Comparison of ENCODE assay signal across 12 cellular contexts in genomic region chr1:109639841-109640184, GRCh38. TPM values are rescaled to one million over a fixed set of nuclear protein-coding genes. Genes with fewer than 3 reads are reported as not detected.
DNase-seq lines count a peak whose midpoint lies in the region; ATAC-seq, FAIRE-seq and TF ChIP-seq lines count a peak whose summit lies in the region.
"Had no signal": no experiment of that assay in that cellular context is flagged by ENCODE, and none has a peak within 500 bp of the region (broad histone marks: within the 10 kb centered on the region; RNA-seq: fewer than 3 reads in every experiment).

No MANE protein-coding gene starts in this region.

- no peaks in the 10 kb centered on the region for H3K9me2 ChIP-seq in HCT116 (ENCODE audit: insufficient read depth)

- ATAC-seq in A549 (peak; percentile 9 to 11; a peak in 3 of 6 replicates), HCT116 (peak; percentile 2; the same call in 1 of the 2 replicates), HG03571 (IDR thresholded peaks at IDR 0.05; ENCODE audit: unreplicated experiment) (no peak), GM19455 (IDR thresholded peaks at IDR 0.05; ENCODE audit: unreplicated experiment) (no peak)

- no peak for FAIRE-seq in A549 (lab: Jason Lieb, UNC)

- intact Hi-C loops in HCT116 (cut with micrococcal nuclease): loop anchor here (1.0 to 2.0 kb wide), 2 partner anchors 93 to 133 kb away; no protein-coding TSS in a partner anchor

- no peak overlapping the region for H2AFZ ChIP-seq in HCT116 (ENCODE audit: low read depth, low read length, poor library complexity, severe bottlenecking)

- CTCF ChIA-PET in A549 (lab: Yijun Ruan, JAX) (interaction anchor here (0.6 to 21.4 kb wide), 36 partner anchors 10 to 385 kb away, joined by 3 to 295 read pairs (median 5); partner anchors contain the start of genes AHCYL1, EPS8L3, GNAI3 and GSTM4), HCT116 (lab: Charles Lee) (interaction anchor here (0.6 to 4.0 kb wide), 24 partner anchors 9 to 466 kb away, joined by 3 to 73 read pairs (median 6); partner anchors contain the start of genes AHCYL1, GNAI3 and GSTM4)

- H3K27me3 ChIP-seq in HCT116 (ENCODE audit: insufficient read depth, low read length): no peaks in the 10 kb centered on the region

- TF ChIP-seq CTCF in A549 (IDR thresholded peaks at IDR 0.05) (no peak), HCT116 (IDR thresholded peaks at IDR 0.05 in 2 of 3, conservative IDR thresholded peaks at IDR 0.05 in 1 of 3; ENCODE audit: borderline replicate concordance in 1 of 3, insufficient read depth in 1 of 3, low read depth in 2 of 3, low read length in 2 of 3) (no peak)

- H3K9me3 ChIP-seq in A549 (no peaks in the 10 kb centered on the region), HCT116 (ENCODE audit: control insufficient read depth in 1 of 2, insufficient read depth in 1 of 2, low read depth in 1 of 2, low read length in 2 of 2) (no peaks in the 10 kb centered on the region)
- H3K9me3 ChIP-seq: Caco-2 had no signal

- H4K20me1 ChIP-seq in HCT116 (ENCODE audit: insufficient read depth): no peaks in the 10 kb centered on the region

- TF ChIP-seq EP300 in A549 (IDR thresholded peaks at IDR 0.05): no peak

- WGBS in A549 (ENCODE audit: missing lambda C conversion rate): 31% methylated on average over 4 of the region's 6 CpGs

- H3K27ac ChIP-seq in A549: no peak overlapping the region
- H3K27ac ChIP-seq in HCT116 (ENCODE audit: low read depth, low read length): no peak overlapping the region
- H3K27ac ChIP-seq: coronary artery had no signal

- no peak overlapping the region for H3K9ac ChIP-seq in HCT116 (ENCODE audit: low read length)

- TF ChIP-seq RAD21 in A549 (conservative IDR thresholded peaks at IDR 0.05 in 1 of 2, IDR thresholded peaks at IDR 0.05 in 1 of 2) (no peak), HCT116 (IDR thresholded peaks at IDR 0.05; ENCODE audit: low read depth) (no peak)

- H3K4me3 ChIP-seq in A549 (no peak overlapping the region), HCT116 (replicated peaks in 1 of 2; ENCODE audit: low read depth in 1 of 2, low read length in 2 of 2) (no peak overlapping the region)
- H3K4me3 ChIP-seq: coronary artery had no signal

- BruUV-seq in HCT116 (replicated peaks; lab: Mats Ljungman, UMichigan): no TSS peak

- H3K4me1 ChIP-seq in A549 (peaks cover 29% of the 10 kb centered on the region), HCT116 (ENCODE audit: control insufficient read depth in 1 of 2, insufficient read depth in 2 of 2, low read length in 2 of 2) (peaks cover 14 to 29% of the 10 kb centered on the region in 2 experiments)

- H3K79me2 ChIP-seq in HCT116 (ENCODE audit: insufficient read depth, low read length): no peaks in the 10 kb centered on the region

- DNase-seq in A549 (ENCODE audit: low read depth in 1 of 2, low spot score in 1 of 2) (no peak), HCT116 (ENCODE audit: low read depth, low spot score) (no peak), ecto neural progenitor cell (ENCODE audit: low spot score) (peak; percentile 49)
- DNase-seq in stimulated activated CD4-positive, alpha-beta T cell treated with anti-CD3 and anti-CD28 coated beads, Interleukin-2, amount 100 ng/mL, for 48 hours: no peak

- no peaks in the 10 kb centered on the region for H3K36me3 ChIP-seq in HCT116 (ENCODE audit: control insufficient read depth in 1 of 2, insufficient read depth in 2 of 2, low read length in 2 of 2)

- TF ChIP-seq POLR2A in A549 (IDR thresholded peaks at IDR 0.05; ENCODE audit: low read length) (no peak), HCT116 (IDR thresholded peaks at IDR 0.05; ENCODE audit: borderline replicate concordance, extremely low read depth, insufficient read depth, insufficient read length) (no peak)

- RAD21 ChIA-PET in HCT116 (lab: Charles Lee; ENCODE audit: low non-redundant PET in 1 of 2, low total read pairs in 2 of 2, uncharacterized antibody in 2 of 2, unreplicated experiment in 2 of 2): interaction anchor here (0.6 to 2.4 kb wide), 12 partner anchors 9 to 345 kb away, joined by 3 to 11 read pairs (median 5); partner anchors contain the start of genes AHCYL1 (in 2 of the 2) and GNAI3 (in 1 of the 2)

- POLR2A ChIA-PET in A549 (lab: Yijun Ruan, JAX) (interaction anchor here (0.9 to 2.2 kb wide), 5 partner anchors 92 to 344 kb away, joined by 3 to 20 read pairs (median 4); partner anchors contain the start of genes AHCYL1 and GNAI3), HCT116 (lab: Charles Lee) (interaction anchor here (0.6 to 1.8 kb wide), 5 partner anchors 10 to 136 kb away, joined by 3 to 8 read pairs (median 4); partner anchors contain the start of gene GNAI3)

- no peak overlapping the region for H3K4me2 ChIP-seq in A549
- no peak overlapping the region for H3K4me2 ChIP-seq in HCT116 (ENCODE audit: low read length)

TF ChIP-seq in A549, 52 proteins besides CTCF, POLR2A, EP300 and RAD21:
- no peak for TF ChIP-seq CHD4 (IDR thresholded peaks at IDR 0.05; ENCODE audit: borderline replicate concordance)
- TF ChIP-seq ZSCAN20 (CRISPR knock-in tag; IDR thresholded peaks at IDR 0.05): no peak
- no peak for TF ChIP-seq CEBPB (IDR thresholded peaks at IDR 0.05)

TF ChIP-seq in HCT116, 20 proteins besides CTCF, POLR2A, EP300 and RAD21:
- TF ChIP-seq SIN3A (IDR thresholded peaks at IDR 0.05; ENCODE audit: low read depth) (no peak), ATF3 (IDR thresholded peaks at IDR 0.05) (no peak), EGR1 (IDR thresholded peaks at IDR 0.05; ENCODE audit: low read depth) (no peak), JUND (IDR thresholded peaks at IDR 0.05) (no peak), ZBTB33 (IDR thresholded peaks at IDR 0.05; ENCODE audit: extremely low read depth, insufficient replicate concordance, low read length) (no peak), EZH2phosphoT487 (IDR thresholded peaks at IDR 0.05; ENCODE audit: borderline replicate concordance) (no peak), ZFX (IDR thresholded peaks at IDR 0.05) (no peak), SRF (IDR thresholded peaks at IDR 0.05; ENCODE audit: low read depth) (no peak), ELF1 (IDR thresholded peaks at IDR 0.05; ENCODE audit: borderline replicate concordance, low read depth) (no peak)

RNA-seq across cellular contexts. Expression of gene GSTM4, which starts 16.1 kb away (rescaled TPM):
- polyA plus RNA-seq in A549 (2011; rRNA removed) (17.2 and 21.7 TPM in 2 replicates), A549 (2017; fragmentation: RNase III; extraction: RNeasy Plus Mini Kit Qiagen cat#74134 plus additional on column Dnase treatment) (13.0 to 14.3 TPM (median 13.6 TPM) in 3 replicates)
- polyA plus RNA-seq in A549 (2012; cell fraction: cytosol; rRNA removed): 15.3 and 15.8 TPM in 2 replicates
- 16.9 and 17.9 TPM in 2 replicates for polyA plus RNA-seq in A549 (2012; cell fraction: nucleus; rRNA removed)
- 10.2 and 16.7 TPM in 2 replicates for polyA minus RNA-seq in A549 (2011; rRNA and poly(A)+ RNA removed)
- 15.9 TPM for total RNA-seq in HCT116 (2021; ENCODE audit: unreplicated experiment)
- polyA plus RNA-seq in HCT116 (2012): 14.9 and 18.0 TPM in 2 replicates

RNA-seq across cellular contexts. Expression of gene AMPD2, which starts 20.2 kb away (rescaled TPM):
- polyA plus RNA-seq in A549 (2011; rRNA removed) (19.3 and 31.5 TPM in 2 replicates), A549 (2017; fragmentation: RNase III; extraction: RNeasy Plus Mini Kit Qiagen cat#74134 plus additional on column Dnase treatment) (39.4 to 51.7 TPM (median 47.2 TPM) in 3 replicates)
- 29.0 and 34.3 TPM in 2 replicates for polyA plus RNA-seq in A549 (2012; cell fraction: cytosol; rRNA removed)
- 203 and 228 TPM in 2 replicates for polyA plus RNA-seq in A549 (2012; cell fraction: nucleus; rRNA removed)
- 44.2 and 55.3 TPM in 2 replicates for polyA minus RNA-seq in A549 (2011; rRNA and poly(A)+ RNA removed)
- total RNA-seq in HCT116 (2021; ENCODE audit: unreplicated experiment): 69.9 TPM
- 51.0 and 66.3 TPM in 2 replicates for polyA plus RNA-seq in HCT116 (2012)

RNA-seq across cellular contexts. Expression of gene GNAT2, which starts 20.4 kb away (rescaled TPM):
- polyA plus RNA-seq in A549 (2011; rRNA removed) (0.16 and 0.20 TPM in 2 replicates), A549 (2017; fragmentation: RNase III; extraction: RNeasy Plus Mini Kit Qiagen cat#74134 plus additional on column Dnase treatment) (0.25 TPM in 1 of 3 replicates, not detected in the others)
- polyA plus RNA-seq in A549 (2012; cell fraction: cytosol; rRNA removed): 0.09 and 0.13 TPM in 2 replicates
- not detected in 2 replicates for polyA plus RNA-seq in A549 (2012; cell fraction: nucleus; rRNA removed)
- polyA minus RNA-seq in A549 (2011; rRNA and poly(A)+ RNA removed): 0.29 and 0.74 TPM in 2 replicates
- 0.76 TPM for total RNA-seq in HCT116 (2021; ENCODE audit: unreplicated experiment)
- polyA plus RNA-seq in HCT116 (2012): 0.16 and 0.34 TPM in 2 replicates
- total RNA-seq: activated CD4-positive, alpha-beta memory T cell treated with anti-CD3 and anti-CD28 coated beads, Interleukin-2, amount 10 ng/mL, durations not matched to agents 7 days and 5 days; Caco-2; epithelial cell of proximal tubule; natural killer cell had no signal
- polyA plus RNA-seq: IgD-negative memory B cell had no signal

RNA-seq across cellular contexts. Expression of gene GSTM2, which starts 28.0 kb away (rescaled TPM):
- polyA plus RNA-seq in A549 (2011; rRNA removed) (4.8 and 6.0 TPM in 2 replicates), A549 (2017; fragmentation: RNase III; extraction: RNeasy Plus Mini Kit Qiagen cat#74134 plus additional on column Dnase treatment) (5.3 to 7.2 TPM (median 6.5 TPM) in 3 replicates)
- 5.0 and 6.5 TPM in 2 replicates for polyA plus RNA-seq in A549 (2012; cell fraction: cytosol; rRNA removed)
- polyA plus RNA-seq in A549 (2012; cell fraction: nucleus; rRNA removed): 20.1 and 25.5 TPM in 2 replicates
- 3.4 and 4.5 TPM in 2 replicates for polyA minus RNA-seq in A549 (2011; rRNA and poly(A)+ RNA removed)
- 5.9 TPM for total RNA-seq in HCT116 (2021; ENCODE audit: unreplicated experiment)
- polyA plus RNA-seq in HCT116 (2012): 3.8 and 5.3 TPM in 2 replicates

RNA-seq across cellular contexts. Expression of gene GSTM1, which starts 47.8 kb away (rescaled TPM):
- polyA plus RNA-seq in A549 (2011; rRNA removed) (0.22 TPM in 1 of 2 replicates, not detected in the other), A549 (2017; fragmentation: RNase III; extraction: RNeasy Plus Mini Kit Qiagen cat#74134 plus additional on column Dnase treatment) (not detected in 3 replicates)
- polyA plus RNA-seq in A549 (2012; cell fraction: cytosol; rRNA removed): not detected in 2 replicates
- not detected in 2 replicates for polyA plus RNA-seq in A549 (2012; cell fraction: nucleus; rRNA removed)
- polyA minus RNA-seq in A549 (2011; rRNA and poly(A)+ RNA removed): 0.49 TPM in 1 of 2 replicates, not detected in the other
- not detected for total RNA-seq in HCT116 (2021; ENCODE audit: unreplicated experiment)
- 0.20 TPM in 1 of 2 replicates, not detected in the other for polyA plus RNA-seq in HCT116 (2012)
- total RNA-seq: activated CD4-positive, alpha-beta memory T cell treated with anti-CD3 and anti-CD28 coated beads, Interleukin-2, amount 10 ng/mL, durations not matched to agents 7 days and 5 days; Caco-2; epithelial cell of proximal tubule had no signal
- polyA plus RNA-seq: IgD-negative memory B cell had no signal

Comparison
In these comparisons a context has a peak if more than half of its experiments do, and no peak if none do; other contexts are left out.
1. ATAC-seq: peak in A549 (2 of 2) and HCT116 (single experiment); none in HG03571 (single experiment) and GM19455 (single experiment).